In genomic region chr9:138097501-138097991, GRCh38 we compare ENCODE assay signal across 25 cellular contexts.
DNase-seq lines count a peak whose midpoint lies in the region; ATAC-seq, FAIRE-seq and TF ChIP-seq lines count a peak whose summit lies in the region.
"Had no signal": no experiment of that assay in that cellular context is flagged by ENCODE, and none has a peak within 500 bp of the region (broad histone marks: within the 10 kb centered on the region; RNA-seq: fewer than 3 reads in every experiment).

No MANE protein-coding gene starts in this region.

- H3K27me3 ChIP-seq in right lobe of liver (no peaks in the 10 kb centered on the region), HepG2 (ENCODE audit: control insufficient read depth in 1 of 2, insufficient read depth in 2 of 2, low read length in 2 of 2) (peaks cover 2 to 9% of the 10 kb centered on the region in 2 experiments; a peak in 2 of 5 replicates), adrenal gland (no peaks in the 10 kb centered on the region)
- H3K27me3 ChIP-seq: cardiac muscle cell, uterus had no signal

- no peak overlapping the region for H3K4me2 ChIP-seq in HepG2 (ENCODE audit: low read depth, low read length)

- no peak overlapping the region for H3K27ac ChIP-seq in right lobe of liver
- H3K27ac ChIP-seq in HepG2 (ENCODE audit: extremely low read length, insufficient read depth, low read length): no peak overlapping the region
- H3K27ac ChIP-seq in adrenal gland: no peak overlapping the region
- H3K27ac ChIP-seq: cardiac muscle cell, prostate gland, SK-N-MC, skin epidermis, uterus had no signal

- intact Hi-C loops in right lobe of liver (cut with DNase I) (no loop called here), HepG2 (cut with micrococcal nuclease; ENCODE audit: unreplicated experiment) (no loop called here), adrenal gland (cut with DNase I) (no loop called here), natural killer cell (cut with micrococcal nuclease) (no loop called here)

- in situ Hi-C loops in HepG2 (cut with HindIII; ENCODE audit: extremely low pct_ligation_motif_present, low pct_unique_long_range_greater_than_20kb): no loop called here

- no peak for TF ChIP-seq RAD21 in HepG2 (CRISPR knock-in tag; IDR thresholded peaks at IDR 0.05)

- H3K36me3 Mint-ChIP-seq in natural killer cell: no peaks in the 10 kb centered on the region
- no peaks in the 10 kb centered on the region for H3K36me3 Mint-ChIP-seq in activated T-cell treated with anti-CD3 and anti-CD28 coated beads, Interleukin-2, amount 50 U/mL, for 4 hours (ENCODE audit: insufficient read depth)
- H3K36me3 Mint-ChIP-seq: CD14-positive monocyte had no signal

- WGBS in right lobe of liver (ENCODE audit: insufficient coverage, low coverage, low lambda C conversion rate, missing lambda C conversion rate): 70% methylated on average over 6 of the region's 13 CpGs
- 22% methylated on average over 6 of the region's 13 CpGs for WGBS in HepG2 (ENCODE audit: low lambda C conversion rate)
- 72 to 85% (median 80%) methylated on average over 11 to 13 of the region's 13 CpGs for WGBS in adrenal gland, 4 donors

- POLR2A ChIA-PET in HepG2 (lab: Yijun Ruan, JAX): no interaction called here

- no peak for FAIRE-seq in HepG2 (lab: Jason Lieb, UNC)

- H3K9ac ChIP-seq in HepG2 (ENCODE audit: insufficient read depth, low read depth, low read length): no peak overlapping the region

- H2AFZ ChIP-seq in HepG2 (ENCODE audit: low read length): no peak overlapping the region

- CTCF ChIA-PET in HepG2 (lab: Yijun Ruan, JAX; ENCODE audit: low intra/inter-chr PET ratio, low total read pairs): no interaction called here

- H3K4me3 Mint-ChIP-seq in natural killer cell: no peak overlapping the region
- no peak overlapping the region for H3K4me3 Mint-ChIP-seq in activated T-cell treated with anti-CD3 and anti-CD28 coated beads, Interleukin-2, amount 50 U/mL, for 4 hours
- H3K4me3 Mint-ChIP-seq: CD14-positive monocyte, nephron progenitor cell had no signal

- no peaks in the 10 kb centered on the region for H3K79me2 ChIP-seq in HepG2 (ENCODE audit: insufficient read depth, low read length)

- TF ChIP-seq CTCF in right lobe of liver (IDR thresholded peaks at IDR 0.05): no peak
- TF ChIP-seq CTCF in HepG2 (CRISPR knock-in tag; IDR thresholded peaks at IDR 0.05): no peak
- no peak for TF ChIP-seq CTCF in adrenal gland (IDR thresholded peaks at IDR 0.05)
- no peak for TF ChIP-seq CTCF in natural killer cell (IDR thresholded peaks at IDR 0.05)

- H3K4me1 ChIP-seq in right lobe of liver (no peaks in the 10 kb centered on the region), HepG2 (ENCODE audit: insufficient read depth, low read length) (no peaks in the 10 kb centered on the region), adrenal gland (replicated peaks in 1 of 2) (no peaks in the 10 kb centered on the region)
- H3K4me1 ChIP-seq: prostate gland, uterus had no signal

- no peaks in the 10 kb centered on the region for H3K4me1 Mint-ChIP-seq in natural killer cell
- H3K4me1 Mint-ChIP-seq in activated T-cell treated with anti-CD3 and anti-CD28 coated beads, Interleukin-2, amount 50 U/mL, for 4 hours (ENCODE audit: low read depth): no peaks in the 10 kb centered on the region

- H3K27ac Mint-ChIP-seq in natural killer cell: no peak overlapping the region
- H3K27ac Mint-ChIP-seq: CD14-positive monocyte, nephron progenitor cell had no signal

- no peak overlapping the region for H3K4me3 ChIP-seq in right lobe of liver
- no peak overlapping the region for H3K4me3 ChIP-seq in HepG2 (replicated peaks in 1 of 3; ENCODE audit: insufficient read depth in 1 of 3, low read depth in 2 of 3, low read length in 3 of 3)
- H3K4me3 ChIP-seq in adrenal gland: no peak overlapping the region
- H3K4me3 ChIP-seq: cardiac muscle cell, prostate gland, SK-N-MC, skin epidermis, uterus had no signal

- no peaks in the 10 kb centered on the region for H4K20me1 ChIP-seq in HepG2 (ENCODE audit: insufficient read depth, low read length)

- TF ChIP-seq POLR2A in right lobe of liver (IDR thresholded peaks at IDR 0.05) (no peak), HepG2 (IDR thresholded peaks at IDR 0.05; ENCODE audit: insufficient read depth in 1 of 2, low read depth in 2 of 2, low read length in 2 of 2) (no peak), adrenal gland (IDR thresholded peaks at IDR 0.05) (no peak)

- no TSS peak for BruUV-seq in HepG2 (replicated peaks; lab: Mats Ljungman, UMichigan)

- H3K9me3 ChIP-seq in right lobe of liver: no peaks in the 10 kb centered on the region
- H3K9me3 ChIP-seq in HepG2 (ENCODE audit: low read length): no peaks in the 10 kb centered on the region
- no peaks in the 10 kb centered on the region for H3K9me3 ChIP-seq in adrenal gland (replicated peaks in 1 of 3)
- H3K9me3 ChIP-seq: prostate gland, uterus had no signal

- H3K9me3 Mint-ChIP-seq in natural killer cell: no peaks in the 10 kb centered on the region
- no peaks in the 10 kb centered on the region for H3K9me3 Mint-ChIP-seq in activated T-cell treated with anti-CD3 and anti-CD28 coated beads, Interleukin-2, amount 50 U/mL, for 4 hours

- DNase-seq in right lobe of liver (peak in 2 of 3 donors; percentile 35 to 37), HepG2 (ENCODE audit: low spot score) (no peak), adrenal gland (peak in 4 of 7 donors; percentile 3 to 38 (median 9)), natural killer cell (peak; percentile 12), NCI-H774 (lab: John Stamatoyannopoulos, UW) (no peak), SKM-1 treated with dmso at 0.1 percent for 144 hours (lab: John Stamatoyannopoulos, UW; ENCODE audit: unreplicated experiment) (no peak)
- DNase-seq in activated T-cell treated with anti-CD3 and anti-CD28 coated beads, Interleukin-2, amount 50 U/mL, for 4 hours: no peak
- DNase-seq: activated CD4-positive, CD25-positive, alpha-beta regulatory T cell; activated gamma-delta T cell treated with Interleukin-2 at 50 U/mL for 16 hours; amniotic stem cell; DMS 273 treated with DMSO at 0.1 percent for 48 hours; effector CD4-positive, alpha-beta T cell; GDM1; midbrain; NCI-H1417; NCI-H524; nephron progenitor cell; T-helper 9 cell had no signal

- ATAC-seq in right lobe of liver (peak in 1 of 4 donors; percentile 7), HepG2 (no peak), natural killer cell (no peak)
- ATAC-seq in activated CD4-positive, CD25-positive, alpha-beta regulatory T cell treated with anti-CD3 and anti-CD28 coated beads, Interleukin-2, amount 50 U/mL, for 24 hours: no peak
- no peak for ATAC-seq in activated T-cell treated with anti-CD3 and anti-CD28 coated beads, Interleukin-2, amount 50 U/mL, for 4 hours

- TF ChIP-seq EP300 in HepG2 (IDR thresholded peaks at IDR 0.05; ENCODE audit: low read depth in 2 of 2, low read length in 2 of 2) (no peak), HepG2 (CRISPR knock-in tag; IDR thresholded peaks at IDR 0.05; ENCODE audit: borderline replicate concordance) (no peak)

- H3K36me3 ChIP-seq in right lobe of liver (no peaks in the 10 kb centered on the region), HepG2 (replicated peaks in 1 of 2; ENCODE audit: control insufficient read depth in 1 of 2, insufficient read depth in 2 of 2, low read length in 2 of 2) (no peaks in the 10 kb centered on the region), adrenal gland (replicated peaks in 1 of 2) (no peaks in the 10 kb centered on the region)
- H3K36me3 ChIP-seq: cardiac muscle cell, prostate gland, uterus had no signal

- H3K27me3 Mint-ChIP-seq in natural killer cell (ENCODE audit: low read depth in 2 of 2): peaks cover 0 to 3% of the 10 kb centered on the region in 2 donors
- H3K27me3 Mint-ChIP-seq in activated T-cell treated with anti-CD3 and anti-CD28 coated beads, Interleukin-2, amount 50 U/mL, for 4 hours (ENCODE audit: low read depth): no peaks in the 10 kb centered on the region

TF ChIP-seq in HepG2, 621 proteins besides CTCF, POLR2A, EP300 and RAD21:
- TF ChIP-seq, protein P1, sequence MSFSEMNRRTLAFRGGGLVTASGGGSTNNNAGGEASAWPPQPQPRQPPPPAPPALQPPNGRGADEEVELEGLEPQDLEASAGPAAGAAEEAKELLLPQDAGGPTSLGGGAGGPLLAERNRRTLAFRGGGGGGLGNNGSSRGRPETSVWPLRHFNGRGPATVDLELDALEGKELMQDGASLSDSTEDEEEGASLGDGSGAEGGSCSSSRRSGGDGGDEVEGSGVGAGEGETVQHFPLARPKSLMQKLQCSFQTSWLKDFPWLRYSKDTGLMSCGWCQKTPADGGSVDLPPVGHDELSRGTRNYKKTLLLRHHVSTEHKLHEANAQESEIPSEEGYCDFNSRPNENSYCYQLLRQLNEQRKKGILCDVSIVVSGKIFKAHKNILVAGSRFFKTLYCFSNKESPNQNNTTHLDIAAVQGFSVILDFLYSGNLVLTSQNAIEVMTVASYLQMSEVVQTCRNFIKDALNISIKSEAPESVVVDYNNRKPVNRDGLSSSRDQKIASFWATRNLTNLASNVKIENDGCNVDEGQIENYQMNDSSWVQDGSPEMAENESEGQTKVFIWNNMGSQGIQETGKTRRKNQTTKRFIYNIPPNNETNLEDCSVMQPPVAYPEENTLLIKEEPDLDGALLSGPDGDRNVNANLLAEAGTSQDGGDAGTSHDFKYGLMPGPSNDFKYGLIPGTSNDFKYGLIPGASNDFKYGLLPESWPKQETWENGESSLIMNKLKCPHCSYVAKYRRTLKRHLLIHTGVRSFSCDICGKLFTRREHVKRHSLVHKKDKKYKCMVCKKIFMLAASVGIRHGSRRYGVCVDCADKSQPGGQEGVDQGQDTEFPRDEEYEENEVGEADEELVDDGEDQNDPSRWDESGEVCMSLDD (CRISPR knock-in tag; IDR thresholded peaks at IDR 0.05; ENCODE audit: borderline replicate concordance): no peak
- no peak for TF ChIP-seq SRF (IDR thresholded peaks at IDR 0.05; ENCODE audit: low read depth, low read length)

Comparison
In these comparisons a context has a peak if more than half of its experiments do, and no peak if none do; other contexts are left out.
1. DNase-seq: peak in right lobe of liver (2 of 3), adrenal gland (4 of 7) and natural killer cell (single experiment); none in HepG2 (single experiment), NCI-H774 (single experiment), SKM-1 treated with dmso at 0.1 percent for 144 hours (single experiment) and activated T-cell treated with anti-CD3 and anti-CD28 coated beads, Interleukin-2, amount 50 U/mL, for 4 hours (single experiment).